Comparison of ENCODE assay signal across 8 cellular contexts in genomic region chr20:31560900-31561598, GRCh38. TPM values are rescaled to one million over a fixed set of nuclear protein-coding genes. Genes with fewer than 3 reads are reported as not detected.
A peak's percentile ranks its signal among the peaks of the same experiment; 100 is the strongest.
DNase-seq lines count a peak whose midpoint lies in the region; ATAC-seq, FAIRE-seq and TF ChIP-seq lines count a peak whose summit lies in the region.

No MANE protein-coding gene starts in this region.

- peaks cover 25% of the 10 kb centered on the region for H3K36me3 ChIP-seq in GM23248 (ENCODE audit: low read depth)
- H3K36me3 ChIP-seq in skeletal muscle satellite cell (ENCODE audit: insufficient read depth, low read length), result peaks cover 51% of the 10 kb centered on the region

- H3K27me3 ChIP-seq in GM23248 (replicated peaks; ENCODE audit: insufficient read depth) (no peaks in the 10 kb centered on the region), skeletal muscle satellite cell (ENCODE audit: control insufficient read depth, insufficient read depth, low read length) (no peaks in the 10 kb centered on the region)

- peak; percentile 79 for ATAC-seq in esophagus mucosa
- ATAC-seq in GM21367 (IDR thresholded peaks at IDR 0.05; ENCODE audit: unreplicated experiment), result no peak
- ATAC-seq in HG03045 (IDR thresholded peaks at IDR 0.05; ENCODE audit: unreplicated experiment), result no peak

- FAIRE-seq in RCC 7860 (lab: Jason Lieb, UNC), result peak; percentile 97
- FAIRE-seq in D721Med (lab: Jason Lieb, UNC), result no peak

- H3K9me3 ChIP-seq in GM23248 (ENCODE audit: low read depth) (no peaks in the 10 kb centered on the region), skeletal muscle satellite cell (replicated peaks; ENCODE audit: low read length) (no peaks in the 10 kb centered on the region)

- H3K79me2 ChIP-seq in GM23248 (ENCODE audit: insufficient read depth), result peaks cover 16% of the 10 kb centered on the region; the same call in 1 of the 2 replicates

- no peak overlapping the region for H2AFZ ChIP-seq in GM23248

- H3K9ac ChIP-seq in GM23248, result peak overlapping the region; percentile 89
- H3K9ac ChIP-seq in skeletal muscle satellite cell (ENCODE audit: low read depth, low read length), result peak overlapping the region; percentile 78

- H3K4me1 ChIP-seq in GM23248 (ENCODE audit: insufficient read depth) (peaks cover 31% of the 10 kb centered on the region), skeletal muscle satellite cell (ENCODE audit: control insufficient read depth, insufficient read depth, low read length) (peaks cover 44% of the 10 kb centered on the region)

- peak overlapping the region; percentile 99 for H3K27ac ChIP-seq in GM23248

- no peaks in the 10 kb centered on the region for H4K20me1 ChIP-seq in GM23248 (ENCODE audit: insufficient read depth)

- TF ChIP-seq CTCF in D721Med (IDR thresholded peaks at IDR 0.05; ENCODE audit: insufficient read depth, missing control alignments), result no peak

- peaks cover 74% of the 10 kb centered on the region for H3F3A ChIP-seq in GM23248 (ENCODE audit: insufficient read depth)

- 12 to 13% methylated on average over 6 of the region's 6 CpGs for WGBS in GM23248 (ENCODE audit: low coverage in 1 of 2, low lambda C conversion rate in 2 of 2, missing lambda C conversion rate in 2 of 2), 2 experiments

- H3K4me2 ChIP-seq in GM23248 (ENCODE audit: unreplicated experiment), result peak overlapping the region; percentile 64
- H3K4me2 ChIP-seq in skeletal muscle satellite cell (ENCODE audit: low read length), result peak overlapping the region; percentile 68

- no peaks in the 10 kb centered on the region for H3K9me2 ChIP-seq in GM23248 (ENCODE audit: insufficient read depth)

- H3K4me3 ChIP-seq in GM23248 (0 out of 2 replicates have a peak overlapping the region, but pooled peaks have one; percentile 13), skeletal muscle satellite cell (ENCODE audit: low read length) (peak overlapping the region; percentile 29)

- in situ Hi-C loops in GM23248 (cut with MboI), result no loop called here

- peak; percentile 98 for DNase-seq in GM23248
- DNase-seq in RCC 7860 (ENCODE audit: low spot score), result peak; percentile 99
- no peak for DNase-seq in NCI-H774 (lab: John Stamatoyannopoulos, UW)
- no peak for DNase-seq in D721Med (ENCODE audit: insufficient read length, low spot score)

RNA-seq across cellular contexts. Expression of gene ID1, which starts 44.0 kb away (rescaled TPM):
- 583 and 780 TPM in 2 replicates for total RNA-seq in GM23248 (2014; rRNA removed; shearing (Covaris generic))
- 248 TPM in 2 replicates for polyA plus RNA-seq in GM23248 (2016; fragmentation: Nextera tagmentation; extraction: Ambion mirVana)
- 299 TPM for total RNA-seq in esophagus mucosa
- total RNA-seq in skeletal muscle satellite cell (2012; rRNA removed), result 159 and 207 TPM in 2 replicates

RNA-seq across cellular contexts. Expression of gene HM13, which starts 46.8 kb away (rescaled TPM):
- total RNA-seq in GM23248 (2014; rRNA removed; shearing (Covaris generic)), result 110 and 117 TPM in 2 replicates
- 424 and 434 TPM in 2 replicates for polyA plus RNA-seq in GM23248 (2016; fragmentation: Nextera tagmentation; extraction: Ambion mirVana)
- 232 TPM for total RNA-seq in esophagus mucosa
- 96.8 and 131 TPM in 2 replicates for total RNA-seq in skeletal muscle satellite cell (2012; rRNA removed)

Comparison
In these comparisons a context has a peak if more than half of its experiments do, and no peak if none do; other contexts are left out.
1. DNase-seq: peak in GM23248 (single experiment) and RCC 7860 (single experiment); none in NCI-H774 (single experiment) and D721Med (single experiment).